ENCODE assay signal across 20 cellular contexts in genomic region chr16:67464565-67464964, GRCh38. TPM values are rescaled to one million over a fixed set of nuclear protein-coding genes. Genes with fewer than 3 reads are reported as not detected.
A peak's percentile ranks its signal among the peaks of the same experiment; 100 is the strongest.
DNase-seq lines count a peak whose midpoint lies in the region; ATAC-seq and TF ChIP-seq lines count a peak whose summit lies in the region.
"Had no signal": no experiment of that assay in that cellular context is flagged by ENCODE, and none has a peak within 500 bp of the region (broad histone marks: within the 10 kb centered on the region; RNA-seq: fewer than 3 reads in every experiment).

No MANE protein-coding gene starts in this region.

- intact Hi-C loops in vagina (cut with DNase I), result loop anchor here (2.0 kb wide), 1 partner anchor 34 kb away; the partner anchor contains the start of gene HSD11B2

- in situ Hi-C loops in HAP-1 (cut with MboI; ENCODE audit: low sequenced_read_pairs), result loop anchor here (10.0 kb wide), 1 partner anchor 490 kb away; no protein-coding TSS in a partner anchor

- peak overlapping the region; percentile 30 for H3K27ac Mint-ChIP-seq in activated naive CD8-positive, alpha-beta T cell treated with anti-CD3 and anti-CD28 coated beads, Interleukin-2, amount 10 ng/mL, durations not matched to agents 7 days and 5 days
- no peak overlapping the region for H3K27ac Mint-ChIP-seq in activated naive CD8-positive, alpha-beta T cell treated with anti-CD3 and anti-CD28 coated beads for 36 hours

- H3K4me1 ChIP-seq in osteoblast (ENCODE audit: insufficient read depth, low read length) (peaks cover 13% of the 10 kb centered on the region), vagina (peaks cover 77% of the 10 kb centered on the region), suprapubic skin (peaks cover 74% of the 10 kb centered on the region), HAP-1 (peaks cover 4% of the 10 kb centered on the region; the same call in 1 of the 2 replicates)

- H3K79me2 ChIP-seq in osteoblast (ENCODE audit: insufficient read depth, low read length), result peaks cover 99% of the 10 kb centered on the region

- TF ChIP-seq EP300 in suprapubic skin (IDR thresholded peaks at IDR 0.05), result no peak

- TF ChIP-seq POLR2A in vagina (IDR thresholded peaks at IDR 0.05) (no peak), suprapubic skin (IDR thresholded peaks at IDR 0.05) (no peak)

- peaks cover 5% of the 10 kb centered on the region for H3K4me1 Mint-ChIP-seq in activated naive CD8-positive, alpha-beta T cell treated with anti-CD3 and anti-CD28 coated beads, Interleukin-2, amount 10 ng/mL, durations not matched to agents 7 days and 5 days
- peaks cover 13% of the 10 kb centered on the region for H3K4me1 Mint-ChIP-seq in activated naive CD8-positive, alpha-beta T cell treated with anti-CD3 and anti-CD28 coated beads for 36 hours

- no peak overlapping the region for H2AFZ ChIP-seq in osteoblast (ENCODE audit: low read length)

- 93% methylated on average over 2 of the region's 2 CpGs for whole genome bisulfite sequencing in suprapubic skin

- H3K4me3 ChIP-seq in osteoblast (ENCODE audit: insufficient read depth, low read length) (no peak overlapping the region), vagina (no peak overlapping the region), suprapubic skin (no peak overlapping the region), HAP-1 (no peak overlapping the region)
- H3K4me3 ChIP-seq: BLaER1, GM12878 had no signal

- H3K27me3 ChIP-seq in osteoblast (ENCODE audit: insufficient read depth, low read length), result no peaks in the 10 kb centered on the region
- no peaks in the 10 kb centered on the region for H3K27me3 ChIP-seq in vagina
- no peaks in the 10 kb centered on the region for H3K27me3 ChIP-seq in suprapubic skin
- H3K27me3 ChIP-seq in HAP-1 (ENCODE audit: low read depth), result no peaks in the 10 kb centered on the region
- H3K27me3 ChIP-seq: BLaER1 had no signal

- H3K9me3 Mint-ChIP-seq in activated naive CD8-positive, alpha-beta T cell treated with anti-CD3 and anti-CD28 coated beads, Interleukin-2, amount 10 ng/mL, durations not matched to agents 7 days and 5 days, result no peaks in the 10 kb centered on the region
- H3K9me3 Mint-ChIP-seq in activated naive CD8-positive, alpha-beta T cell treated with anti-CD3 and anti-CD28 coated beads for 36 hours, result no peaks in the 10 kb centered on the region

- ATAC-seq in activated naive CD8-positive, alpha-beta T cell treated with anti-CD3 and anti-CD28 coated beads, Interleukin-2, amount 10 ng/mL, durations not matched to agents 7 days and 5 days (ENCODE audit: low read depth), result no peak
- ATAC-seq: GM12878 had no signal

- no peaks in the 10 kb centered on the region for H3K27me3 Mint-ChIP-seq in activated naive CD8-positive, alpha-beta T cell treated with anti-CD3 and anti-CD28 coated beads, Interleukin-2, amount 10 ng/mL, durations not matched to agents 7 days and 5 days
- no peaks in the 10 kb centered on the region for H3K27me3 Mint-ChIP-seq in activated naive CD8-positive, alpha-beta T cell treated with anti-CD3 and anti-CD28 coated beads for 36 hours

- no peak for DNase-seq in activated naive CD8-positive, alpha-beta T cell treated with anti-CD3 and anti-CD28 coated beads, Interleukin-2, amount 10 ng/mL, durations not matched to agents 7 days and 5 days
- no peak for DNase-seq in activated naive CD8-positive, alpha-beta T cell treated with anti-CD3 and anti-CD28 coated beads for 36 hours
- DNase-seq in globus pallidus (ENCODE audit: low spot score), result peak; percentile 40
- DNase-seq in osteoblast (ENCODE audit: insufficient read length, low spot score, missing footprints), result peak; percentile 60
- DNase-seq in vagina (ENCODE audit: extremely low spot score in 2 of 2), result no peak
- DNase-seq in suprapubic skin (ENCODE audit: low spot score in 2 of 2), result no peak
- no peak for DNase-seq in NCI-H1092 treated with DMSO at 0.1 percent for 48 hours (lab: John Stamatoyannopoulos, UW)
- DNase-seq in HAP-1 (ENCODE audit: low spot score in 2 of 2), result no peak
- DNase-seq: 8988T, DND-41, GOT3, NCI-H1048, NCI-H146, NCI-H2081, NCI-H510A, NCI-H774 had no signal

- TF ChIP-seq CTCF in osteoblast (IDR thresholded peaks at IDR 0.05; ENCODE audit: extremely low read depth, low read depth, low read length), result no peak
- no peak for TF ChIP-seq CTCF in vagina (IDR thresholded peaks at IDR 0.05)
- TF ChIP-seq CTCF in suprapubic skin (IDR thresholded peaks at IDR 0.05), result no peak

- no peak overlapping the region for H3K4me2 ChIP-seq in osteoblast (ENCODE audit: insufficient read depth, low read length)

- H3K36me3 ChIP-seq in osteoblast (ENCODE audit: insufficient read depth, low read length), result no peaks in the 10 kb centered on the region
- H3K36me3 ChIP-seq in vagina, result no peaks in the 10 kb centered on the region
- H3K36me3 ChIP-seq in suprapubic skin, result no peaks in the 10 kb centered on the region
- no peaks in the 10 kb centered on the region for H3K36me3 ChIP-seq in HAP-1 (replicated peaks)

- H3K27ac ChIP-seq in osteoblast (ENCODE audit: low read depth, low read length) (no peak overlapping the region), vagina (peak overlapping the region; percentile 66), suprapubic skin (no peak overlapping the region)
- H3K27ac ChIP-seq: BLaER1 had no signal

- no peak overlapping the region for H3K4me3 Mint-ChIP-seq in activated naive CD8-positive, alpha-beta T cell treated with anti-CD3 and anti-CD28 coated beads, Interleukin-2, amount 10 ng/mL, durations not matched to agents 7 days and 5 days
- H3K4me3 Mint-ChIP-seq in activated naive CD8-positive, alpha-beta T cell treated with anti-CD3 and anti-CD28 coated beads for 36 hours, result no peak overlapping the region

- no peaks in the 10 kb centered on the region for H3K36me3 Mint-ChIP-seq in activated naive CD8-positive, alpha-beta T cell treated with anti-CD3 and anti-CD28 coated beads, Interleukin-2, amount 10 ng/mL, durations not matched to agents 7 days and 5 days
- H3K36me3 Mint-ChIP-seq in activated naive CD8-positive, alpha-beta T cell treated with anti-CD3 and anti-CD28 coated beads for 36 hours, result no peaks in the 10 kb centered on the region

- POLR2A ChIA-PET in activated naive CD8-positive, alpha-beta T cell treated with anti-CD3 and anti-CD28 coated beads, Interleukin-2, amount 10 ng/mL, durations not matched to agents 7 days and 5 days (lab: Charles Lee), result no interaction called here

- H4K20me1 ChIP-seq in osteoblast (ENCODE audit: insufficient read depth, low read length), result peaks cover 80% of the 10 kb centered on the region

- no peaks in the 10 kb centered on the region for H3K9me3 ChIP-seq in osteoblast (ENCODE audit: low read depth, low read length)
- no peaks in the 10 kb centered on the region for H3K9me3 ChIP-seq in vagina
- no peaks in the 10 kb centered on the region for H3K9me3 ChIP-seq in suprapubic skin
- H3K9me3 ChIP-seq in HAP-1, result no peaks in the 10 kb centered on the region
- H3K9me3 ChIP-seq: BLaER1 had no signal

RNA-seq across cellular contexts. Expression of gene ATP6V0D1, which starts 16.4 kb away (rescaled TPM):
- total RNA-seq in activated naive CD8-positive, alpha-beta T cell treated with anti-CD3 and anti-CD28 coated beads, Interleukin-2, amount 10 ng/mL, durations not matched to agents 7 days and 5 days, result 10 to 100 TPM; 41.8 to 48.8 TPM
- 10 to 100 TPM; 33.0 to 33.6 TPM for total RNA-seq in activated naive CD8-positive, alpha-beta T cell treated with anti-CD3 and anti-CD28 coated beads for 36 hours
- 146 and 158 TPM in 2 replicates for total RNA-seq in osteoblast
- 110 TPM for total RNA-seq in vagina
- total RNA-seq in suprapubic skin, result 100 to 1,000 TPM in 3 of 4 donors, 10 to 100 TPM in 1; 90.0 to 134 (median 110) TPM

RNA-seq across cellular contexts. Expression of gene AGRP, which starts 18.8 kb away (rescaled TPM):
- not detected for total RNA-seq in activated naive CD8-positive, alpha-beta T cell treated with anti-CD3 and anti-CD28 coated beads, Interleukin-2, amount 10 ng/mL, durations not matched to agents 7 days and 5 days
- under 1 TPM in 1 of 2 experiments, not detected in 1; 0.40 TPM for total RNA-seq in activated naive CD8-positive, alpha-beta T cell treated with anti-CD3 and anti-CD28 coated beads for 36 hours
- total RNA-seq in osteoblast (not detected in 2 replicates), vagina (not detected), suprapubic skin (not detected)
- total RNA-seq: GM12878, MCF 10A, SK-MEL-5 had no signal

RNA-seq across cellular contexts. Expression of gene HSD11B2, which starts 33.6 kb away (rescaled TPM):
- not detected for total RNA-seq in activated naive CD8-positive, alpha-beta T cell treated with anti-CD3 and anti-CD28 coated beads, Interleukin-2, amount 10 ng/mL, durations not matched to agents 7 days and 5 days
- 1 to 10 TPM; 2.8 to 3.1 TPM for total RNA-seq in activated naive CD8-positive, alpha-beta T cell treated with anti-CD3 and anti-CD28 coated beads for 36 hours
- total RNA-seq in osteoblast (not detected in 2 replicates), vagina (30.2 TPM), suprapubic skin (100 to 1,000 TPM in 1 of 4 donors, 10 to 100 TPM in 3; 45.6 to 164 (median 69.1) TPM)

RNA-seq across cellular contexts. Expression of gene ZDHHC1, which starts 48.3 kb away (rescaled TPM):
- under 1 TPM; 0.36 to 0.40 TPM for total RNA-seq in activated naive CD8-positive, alpha-beta T cell treated with anti-CD3 and anti-CD28 coated beads, Interleukin-2, amount 10 ng/mL, durations not matched to agents 7 days and 5 days
- total RNA-seq in activated naive CD8-positive, alpha-beta T cell treated with anti-CD3 and anti-CD28 coated beads for 36 hours, result 1 to 10 TPM in 1 of 2 experiments, under 1 TPM in 1; 0.76 to 1.2 TPM
- 9.0 and 13.3 TPM in 2 replicates for total RNA-seq in osteoblast
- 22.3 TPM for total RNA-seq in vagina
- total RNA-seq in suprapubic skin, result 10 to 100 TPM; 14.0 to 31.0 (median 23.8) TPM

Comparison
In these comparisons a context has a peak if more than half of its experiments do, and no peak if none do; other contexts are left out.
1. DNase-seq: peak in globus pallidus (single experiment) and osteoblast (single experiment); none in activated naive CD8-positive, alpha-beta T cell treated with anti-CD3 and anti-CD28 coated beads, Interleukin-2, amount 10 ng/mL, durations not matched to agents 7 days and 5 days (single experiment), activated naive CD8-positive, alpha-beta T cell treated with anti-CD3 and anti-CD28 coated beads for 36 hours (single experiment), vagina (0 of 2), suprapubic skin (0 of 2), NCI-H1092 treated with DMSO at 0.1 percent for 48 hours (single experiment) and HAP-1 (0 of 2).